Comparison of ENCODE assay signal across 19 cellular contexts in the genomic region with DNA sequence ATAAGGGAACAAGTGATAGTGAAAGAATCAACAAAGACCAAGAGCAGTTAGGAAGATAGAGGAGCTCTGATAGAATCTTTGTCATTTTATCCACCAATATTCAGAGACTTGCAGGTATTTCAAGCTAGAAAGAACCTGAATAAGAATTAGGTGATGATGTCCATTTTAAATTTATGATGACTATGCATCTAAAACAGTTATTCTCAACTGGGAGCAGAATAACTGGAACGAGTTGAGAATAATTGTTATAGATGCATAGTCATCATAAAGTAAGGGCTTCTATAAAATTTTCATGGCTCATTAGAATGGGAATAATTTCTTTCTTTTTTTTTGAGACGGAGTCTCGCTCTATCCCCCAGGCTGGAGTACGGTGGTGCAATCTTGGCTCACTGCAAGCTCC. TPM values are rescaled to one million over a fixed set of nuclear protein-coding genes. Genes with fewer than 3 reads are reported as not detected.
DNase-seq lines count a peak whose midpoint lies in the region; ATAC-seq, FAIRE-seq and TF ChIP-seq lines count a peak whose summit lies in the region.
"Had no signal": no experiment of that assay in that cellular context is flagged by ENCODE, and none has a peak within 500 bp of the region (broad histone marks: within the 10 kb centered on the region; RNA-seq: fewer than 3 reads in every experiment).

No MANE protein-coding gene starts in this region.

- no peak overlapping the region for H3K14ac ChIP-seq in IMR-90 (replicated peaks; ENCODE audit: low read depth, low read length)

- no peak overlapping the region for H3K23ac ChIP-seq in IMR-90 (ENCODE audit: low read depth, low read length)

- H4K91ac ChIP-seq in IMR-90 (ENCODE audit: insufficient read depth, low read depth, low read length), result no peak overlapping the region

- FAIRE-seq in HepG2 (lab: Jason Lieb, UNC), result no peak
- FAIRE-seq: A204.1, G401.6, GM12891, GM19239 had no signal

- peaks cover 24% of the 10 kb centered on the region for H3K79me2 ChIP-seq in HepG2 (ENCODE audit: insufficient read depth, low read length)

- H3K9me3 ChIP-seq in HepG2 (ENCODE audit: low read length) (no peaks in the 10 kb centered on the region), right lobe of liver (no peaks in the 10 kb centered on the region), IMR-90 (ENCODE audit: control insufficient read depth, insufficient read depth, low read length) (no peaks in the 10 kb centered on the region)
- H3K9me3 ChIP-seq: BLaER1 treated with 17β-estradiol and CSF1 and Interleukin-3, amounts not matched to agents 10 nM and 100 nM; Caco-2 had no signal

- H2AK9ac ChIP-seq in IMR-90 (replicated peaks; ENCODE audit: low read depth, low read length, poor library complexity), result no peak overlapping the region

- no peak overlapping the region for H2BK20ac ChIP-seq in IMR-90 (ENCODE audit: low read depth, low read length)

- no peak overlapping the region for H2BK120ac ChIP-seq in IMR-90 (ENCODE audit: low read depth, low read length)

- H3K36me3 ChIP-seq in HepG2 (replicated peaks in 1 of 2; ENCODE audit: control insufficient read depth in 1 of 2, insufficient read depth in 2 of 2, low read length in 2 of 2) (peaks cover 2 to 13% of the 10 kb centered on the region in 2 experiments; a peak in 3 of 5 replicates), right lobe of liver (peaks cover 0 to 41% (median 7%) of the 10 kb centered on the region in 4 donors), IMR-90 (ENCODE audit: control insufficient read depth, insufficient read depth, low read length) (peaks cover 34% of the 10 kb centered on the region)

- no peak overlapping the region for H2AK5ac ChIP-seq in IMR-90 (ENCODE audit: low read depth, low read length)

- intact Hi-C loops in HepG2 (cut with micrococcal nuclease; ENCODE audit: unreplicated experiment), result no loop called here
- intact Hi-C loops in right lobe of liver (cut with DNase I), result loop anchor here in 1 of 2 donors (10.0 kb wide), 1 partner anchor 68 kb away; a partner anchor contains a TSS
- intact Hi-C loops in IMR-90 (cut with micrococcal nuclease), result no loop called here
- intact Hi-C loops in dorsolateral prefrontal cortex (cut with DNase I), result loop anchor here in 1 of 2 donors (10.0 kb wide), 1 partner anchor 252 kb away; no protein-coding TSS in a partner anchor

- TF ChIP-seq RAD21 in HepG2 (CRISPR knock-in tag; IDR thresholded peaks at IDR 0.05), result no peak
- no peak for TF ChIP-seq RAD21 in IMR-90 (IDR thresholded peaks at IDR 0.05; ENCODE audit: low read length)

- POLR2A ChIA-PET in HepG2 (lab: Yijun Ruan, JAX) (no interaction called here), IMR-90 (lab: Charles Lee; ENCODE audit: unreplicated experiment) (no interaction called here)

- no peak overlapping the region for H4K8ac ChIP-seq in IMR-90 (ENCODE audit: low read depth in 2 of 2, low read length in 2 of 2)

- H2AFZ ChIP-seq in HepG2 (ENCODE audit: low read length) (no peak overlapping the region), IMR-90 (replicated peaks; ENCODE audit: low read length, poor library complexity) (no peak overlapping the region)

- H3K4me2 ChIP-seq in HepG2 (ENCODE audit: low read depth, low read length), result no peak overlapping the region
- no peak overlapping the region for H3K4me2 ChIP-seq in IMR-90 (ENCODE audit: low read depth, low read length)
- H3K4me2 ChIP-seq: BLaER1 treated with 17β-estradiol and CSF1 and Interleukin-3, amounts not matched to agents 10 nM and 100 nM had no signal

- peaks cover 4% of the 10 kb centered on the region; the same call in 1 of the 2 replicates for H3K9me1 ChIP-seq in IMR-90 (ENCODE audit: insufficient read depth, low read length)

- in situ Hi-C loops in HepG2 (cut with HindIII; ENCODE audit: extremely low pct_ligation_motif_present, low pct_unique_long_range_greater_than_20kb), result no loop called here
- in situ Hi-C loops in IMR-90 (cut with MboI; ENCODE audit: low sequenced_read_pairs), result loop anchor here (25.0 kb wide), 2 partner anchors 99 to 249 kb away; no protein-coding TSS in a partner anchor

- no peaks in the 10 kb centered on the region for H4K20me1 ChIP-seq in HepG2 (ENCODE audit: insufficient read depth, low read length)
- H4K20me1 ChIP-seq in IMR-90 (ENCODE audit: insufficient read depth, low read length), result no peaks in the 10 kb centered on the region

- TF ChIP-seq POLR2A in HepG2 (IDR thresholded peaks at IDR 0.05; ENCODE audit: insufficient read depth in 1 of 2, low read depth in 2 of 2, low read length in 2 of 2) (no peak), right lobe of liver (IDR thresholded peaks at IDR 0.05) (no peak), IMR-90 (IDR thresholded peaks at IDR 0.05; ENCODE audit: low read depth, low read length) (no peak)

- TF ChIP-seq CTCF in HepG2 (CRISPR knock-in tag; IDR thresholded peaks at IDR 0.05) (no peak), right lobe of liver (IDR thresholded peaks at IDR 0.05) (no peak), IMR-90 (conservative IDR thresholded peaks at IDR 0.05; ENCODE audit: low read depth, low read length) (no peak), dorsolateral prefrontal cortex (IDR thresholded peaks at IDR 0.05 in 54 of 56, conservative IDR thresholded peaks at IDR 0.05 in 2 of 56; ENCODE audit: low read depth in 1 of 56, partially characterized antibody in 56 of 56) (no peak)

- no peak overlapping the region for H3K9ac ChIP-seq in HepG2 (ENCODE audit: insufficient read depth, low read depth, low read length)
- H3K9ac ChIP-seq in IMR-90 (ENCODE audit: low read depth, low read length), result no peak overlapping the region
- H3K9ac ChIP-seq: BLaER1 treated with 17β-estradiol and CSF1 and Interleukin-3, amounts not matched to agents 10 nM and 100 nM had no signal

- H3K27ac ChIP-seq in HepG2 (ENCODE audit: extremely low read length, insufficient read depth, low read length) (no peak overlapping the region), right lobe of liver (no peak overlapping the region), IMR-90 (ENCODE audit: insufficient read depth, low read length) (no peak overlapping the region), dorsolateral prefrontal cortex (no peak overlapping the region)
- H3K27ac ChIP-seq: BLaER1 treated with 17β-estradiol and CSF1 and Interleukin-3, amounts not matched to agents 10 nM and 100 nM; C4-2B had no signal

- no peak overlapping the region for H2BK15ac ChIP-seq in IMR-90 (ENCODE audit: low read depth, low read length)

- peaks cover 6 to 47% of the 10 kb centered on the region in 2 experiments for H3K79me1 ChIP-seq in IMR-90 (ENCODE audit: low read depth in 1 of 2, low read length in 2 of 2)

- no peak overlapping the region for H3K4ac ChIP-seq in IMR-90 (ENCODE audit: low read depth, low read length)

- CTCF ChIA-PET in HepG2 (lab: Yijun Ruan, JAX; ENCODE audit: low intra/inter-chr PET ratio, low total read pairs), result no interaction called here
- CTCF ChIA-PET in IMR-90 (lab: Yijun Ruan, JAX), result interaction anchor here (0.6 kb wide), 1 partner anchor 259 kb away, joined by 5 read pairs; no protein-coding TSS in a partner anchor

- H4K5ac ChIP-seq in IMR-90 (ENCODE audit: low read depth, low read length), result no peak overlapping the region

- DNase-seq in HepG2 (ENCODE audit: low spot score) (no peak), right lobe of liver (no peak), IMR-90 (no peak), dorsolateral prefrontal cortex (no peak), NCI-H748 (lab: John Stamatoyannopoulos, UW; ENCODE audit: unreplicated experiment) (no peak)
- DNase-seq: 8988T; AML-193; Caco-2; Calu3; CD4-positive, alpha-beta T cell; CD8-positive, alpha-beta T cell; DMS79 treated with DMSO at 0.1 percent for 48 hours; GF-D8 had no signal

- no peak overlapping the region for H2BK5ac ChIP-seq in IMR-90 (ENCODE audit: low read depth, low read length, poor library complexity, severe bottlenecking)

- BruUV-seq in HepG2 (replicated peaks; lab: Mats Ljungman, UMichigan) (no TSS peak), IMR-90 (replicated peaks; lab: Mats Ljungman, UMichigan) (no TSS peak)

- WGBS in HepG2 (ENCODE audit: low lambda C conversion rate), result 86% methylated on average over 4 of the region's 4 CpGs
- 95% methylated on average over 4 of the region's 4 CpGs for WGBS in right lobe of liver (ENCODE audit: insufficient coverage, low coverage, low lambda C conversion rate, missing lambda C conversion rate)
- WGBS in IMR-90 (ENCODE audit: extremely low coverage in 2 of 2, insufficient read length in 1 of 2), 2 experiments, result no CpG with 5 or more reads among the region's 4 CpGs

- H3K27me3 ChIP-seq in HepG2 (ENCODE audit: control insufficient read depth in 1 of 2, insufficient read depth in 2 of 2, low read length in 2 of 2) (peaks cover 0 to under 1% of the 10 kb centered on the region in 2 experiments; a peak in 1 of 5 replicates), right lobe of liver (no peaks in the 10 kb centered on the region), IMR-90 (ENCODE audit: control insufficient read depth, insufficient read depth, low read length) (no peaks in the 10 kb centered on the region), dorsolateral prefrontal cortex (no peaks in the 10 kb centered on the region)
- H3K27me3 ChIP-seq: BLaER1 treated with 17β-estradiol and CSF1 and Interleukin-3, amounts not matched to agents 10 nM and 100 nM had no signal

- no peak overlapping the region for H3K4me3 ChIP-seq in HepG2 (replicated peaks in 1 of 3; ENCODE audit: insufficient read depth in 1 of 3, low read depth in 2 of 3, low read length in 3 of 3)
- H3K4me3 ChIP-seq in right lobe of liver, result no peak overlapping the region
- no peak overlapping the region for H3K4me3 ChIP-seq in IMR-90 (ENCODE audit: insufficient read depth, low read depth, low read length)
- H3K4me3 ChIP-seq in dorsolateral prefrontal cortex, result no peak overlapping the region
- H3K4me3 ChIP-seq: BLaER1 treated with 17β-estradiol and CSF1 and Interleukin-3, amounts not matched to agents 10 nM and 100 nM had no signal

- H3K56ac ChIP-seq in IMR-90 (ENCODE audit: extremely low read depth, insufficient read depth, low read length), result no peak overlapping the region

- dilution Hi-C loops in IMR-90 (cut with HindIII; ENCODE audit: low sequenced_read_pairs, unreplicated experiment), result no loop called here

- TF ChIP-seq EP300 in HepG2 (IDR thresholded peaks at IDR 0.05; ENCODE audit: low read depth in 2 of 2, low read length in 2 of 2) (no peak), HepG2 (CRISPR knock-in tag; IDR thresholded peaks at IDR 0.05; ENCODE audit: borderline replicate concordance) (no peak)

- ATAC-seq in HepG2 (no peak), right lobe of liver (no peak), IMR-90 (ENCODE audit: low read depth) (no peak)
- ATAC-seq: CD8-positive, alpha-beta T cell had no signal

- H3K4me1 ChIP-seq in HepG2 (ENCODE audit: insufficient read depth, low read length) (peaks cover 9% of the 10 kb centered on the region), right lobe of liver (peaks cover 0 to 20% (median 0%) of the 10 kb centered on the region in 4 donors), IMR-90 (ENCODE audit: control insufficient read depth, insufficient read depth, low read length) (no peaks in the 10 kb centered on the region)
- H3K4me1 ChIP-seq: Caco-2 had no signal

- no peak overlapping the region for H3K18ac ChIP-seq in IMR-90 (ENCODE audit: low read depth, low read length)

RNA-seq across cellular contexts. Expression of a gene that starts 5.8 kb away (rescaled TPM):
- 52.6 and 74.9 TPM in 2 replicates for total RNA-seq in HepG2 (2016; rRNA removed; fragmentation: Illumina TruSeq; extraction: Trizol)
- total RNA-seq in HepG2 (2016; cell fraction: cytosol; rRNA removed; fragmentation: Illumina TruSeq; extraction: Trizol; ENCODE audit: low read depth), result 22.4 and 26.4 TPM in 2 replicates
- total RNA-seq in HepG2 (2016; cell fraction: insoluble cytoplasmic fraction; rRNA removed; fragmentation: Illumina TruSeq; extraction: Trizol), result 55.4 and 78.1 TPM in 2 replicates
- 29.7 and 31.7 TPM in 2 replicates for total RNA-seq in HepG2 (2016; cell fraction: membrane; rRNA removed; fragmentation: Illumina TruSeq; extraction: Trizol)
- 69.1 and 73.3 TPM in 2 replicates for total RNA-seq in HepG2 (2016; cell fraction: nucleus; rRNA removed; fragmentation: Illumina TruSeq; extraction: Trizol)
- polyA plus RNA-seq in HepG2 (2011; rRNA removed), result 59.7 and 67.3 TPM in 2 replicates
- polyA plus RNA-seq in HepG2 (2011; cell fraction: cytosol; rRNA removed), result 37.3 and 45.5 TPM in 2 replicates
- polyA plus RNA-seq in HepG2 (2011; cell fraction: nucleus; rRNA removed), result 23.3 and 29.6 TPM in 2 replicates
- 65.2 and 70.0 TPM in 2 replicates for polyA plus RNA-seq in HepG2 (2012)
- polyA plus RNA-seq in HepG2 (2016; cell fraction: cytosol; fragmentation: Illumina TruSeq; extraction: Trizol; ENCODE audit: low read depth), result 15.0 and 17.6 TPM in 2 replicates
- polyA plus RNA-seq in HepG2 (2016; cell fraction: insoluble cytoplasmic fraction; fragmentation: Illumina TruSeq; extraction: Trizol; ENCODE audit: low read depth), result 53.6 and 60.2 TPM in 2 replicates
- polyA plus RNA-seq in HepG2 (2016; cell fraction: membrane; fragmentation: Illumina TruSeq; extraction: Trizol; ENCODE audit: low read depth), result 23.3 and 25.0 TPM in 2 replicates
- polyA plus RNA-seq in HepG2 (2016; cell fraction: nucleus; fragmentation: Illumina TruSeq; extraction: Trizol; ENCODE audit: insufficient read depth, low read depth), result 116 and 122 TPM in 2 replicates
- 43.1 and 49.6 TPM in 2 replicates for polyA minus RNA-seq in HepG2 (2011; rRNA and poly(A)+ RNA removed; ENCODE audit: low replicate concordance)
- polyA minus RNA-seq in HepG2 (2011; cell fraction: cytosol; rRNA and poly(A)+ RNA removed), result 32.1 and 36.1 TPM in 2 replicates
- 57.4 and 68.6 TPM in 2 replicates for polyA minus RNA-seq in HepG2 (2011; cell fraction: nucleus; rRNA and poly(A)+ RNA removed)
- 100 to 1,000 TPM in 5 of 6 experiments, 10 to 100 TPM in 1; 94.8 to 120 (median 108) TPM for total RNA-seq in right lobe of liver
- 86.9 and 106 TPM in 2 replicates for total RNA-seq in IMR-90 (2012; rRNA removed)
- polyA plus RNA-seq in IMR-90 (2012; rRNA removed), result 84.3 and 112 TPM in 2 replicates
- 71.7 and 77.1 TPM in 2 replicates for polyA plus RNA-seq in IMR-90 (2012; cell fraction: cytosol; rRNA removed)
- polyA plus RNA-seq in IMR-90 (2012; cell fraction: nucleus; rRNA removed; ENCODE audit: low replicate concordance), result 24.6 and 64.2 TPM in 2 replicates
- total RNA-seq in dorsolateral prefrontal cortex, result 100 to 1,000 TPM; 135 to 352 (median 263) TPM

RNA-seq across cellular contexts. Expression of a gene that starts 56.6 kb away (rescaled TPM):
- total RNA-seq in HepG2 (2016; rRNA removed; fragmentation: Illumina TruSeq; extraction: Trizol) (19.6 and 28.4 TPM in 2 replicates), right lobe of liver (10 to 100 TPM; 15.9 to 27.2 (median 23.3) TPM), IMR-90 (2012; rRNA removed) (77.4 and 82.2 TPM in 2 replicates), dorsolateral prefrontal cortex (100 to 1,000 TPM in 104 of 120 experiments, 10 to 100 TPM in 16; 57.6 to 345 (median 151) TPM)
- total RNA-seq in HepG2 (2016; cell fraction: cytosol; rRNA removed; fragmentation: Illumina TruSeq; extraction: Trizol; ENCODE audit: low read depth), result 4.5 and 6.9 TPM in 2 replicates
- total RNA-seq in HepG2 (2016; cell fraction: insoluble cytoplasmic fraction; rRNA removed; fragmentation: Illumina TruSeq; extraction: Trizol), result 20.0 and 28.7 TPM in 2 replicates
- total RNA-seq in HepG2 (2016; cell fraction: membrane; rRNA removed; fragmentation: Illumina TruSeq; extraction: Trizol), result 5.6 and 7.2 TPM in 2 replicates
- total RNA-seq in HepG2 (2016; cell fraction: nucleus; rRNA removed; fragmentation: Illumina TruSeq; extraction: Trizol), result 57.5 and 66.0 TPM in 2 replicates
- polyA plus RNA-seq in HepG2 (2011; rRNA removed) (7.8 and 9.7 TPM in 2 replicates), IMR-90 (2012; rRNA removed) (7.7 and 9.9 TPM in 2 replicates)
- 2.5 and 4.4 TPM in 2 replicates for polyA plus RNA-seq in HepG2 (2011; cell fraction: cytosol; rRNA removed)
- 12.2 and 12.3 TPM in 2 replicates for polyA plus RNA-seq in HepG2 (2011; cell fraction: nucleus; rRNA removed)
- 7.0 and 7.6 TPM in 2 replicates for polyA plus RNA-seq in HepG2 (2012)
- 0.57 and 0.58 TPM in 2 replicates for polyA plus RNA-seq in HepG2 (2016; cell fraction: cytosol; fragmentation: Illumina TruSeq; extraction: Trizol; ENCODE audit: low read depth)
- 9.9 and 12.5 TPM in 2 replicates for polyA plus RNA-seq in HepG2 (2016; cell fraction: insoluble cytoplasmic fraction; fragmentation: Illumina TruSeq; extraction: Trizol; ENCODE audit: low read depth)
- 1.2 and 1.7 TPM in 2 replicates for polyA plus RNA-seq in HepG2 (2016; cell fraction: membrane; fragmentation: Illumina TruSeq; extraction: Trizol; ENCODE audit: low read depth)
- polyA plus RNA-seq in HepG2 (2016; cell fraction: nucleus; fragmentation: Illumina TruSeq; extraction: Trizol; ENCODE audit: insufficient read depth, low read depth), result 21.6 and 24.9 TPM in 2 replicates
- 27.4 and 29.3 TPM in 2 replicates for polyA minus RNA-seq in HepG2 (2011; rRNA and poly(A)+ RNA removed; ENCODE audit: low replicate concordance)
- 12.0 and 18.5 TPM in 2 replicates for polyA minus RNA-seq in HepG2 (2011; cell fraction: cytosol; rRNA and poly(A)+ RNA removed)
- 177 and 185 TPM in 2 replicates for polyA minus RNA-seq in HepG2 (2011; cell fraction: nucleus; rRNA and poly(A)+ RNA removed)
- 2.1 TPM in 2 replicates for polyA plus RNA-seq in IMR-90 (2012; cell fraction: cytosol; rRNA removed)
- 4.4 and 32.2 TPM in 2 replicates for polyA plus RNA-seq in IMR-90 (2012; cell fraction: nucleus; rRNA removed; ENCODE audit: low replicate concordance)
